ENCODE assay signal across 9 cellular contexts in genomic region chr2:197502201-197502600, GRCh38. TPM values are rescaled to one million over a fixed set of nuclear protein-coding genes. Genes with fewer than 3 reads are reported as not detected.
A peak's percentile ranks its signal among the peaks of the same experiment; 100 is the strongest.
DNase-seq lines count a peak whose midpoint lies in the region; ATAC-seq and TF ChIP-seq lines count a peak whose summit lies in the region.
"Had no signal": no experiment of that assay in that cellular context is flagged by ENCODE, and none has a peak within 500 bp of the region (broad histone marks: within the 10 kb centered on the region; RNA-seq: fewer than 3 reads in every experiment).

No MANE protein-coding gene starts in this region.

- no peaks in the 10 kb centered on the region for H3K9me3 Mint-ChIP-seq in effector memory CD8-positive, alpha-beta T cell
- H3K9me3 Mint-ChIP-seq in osteocyte (ENCODE audit: unreplicated experiment) = no peaks in the 10 kb centered on the region

- no peaks in the 10 kb centered on the region for H3K27me3 ChIP-seq in GM06990 (replicated peaks; ENCODE audit: control insufficient read depth, insufficient read depth, low read length)
- no peaks in the 10 kb centered on the region for H3K27me3 ChIP-seq in OCI-LY3 (ENCODE audit: low read depth, low read length)
- H3K27me3 ChIP-seq in upper lobe of right lung = no peaks in the 10 kb centered on the region

- peak overlapping the region; percentile 72 for H3K4me2 ChIP-seq in OCI-LY3 (ENCODE audit: low read length)

- no peaks in the 10 kb centered on the region for H3K9me3 ChIP-seq in OCI-LY3 (ENCODE audit: insufficient read depth, low read length)
- H3K9me3 ChIP-seq in upper lobe of right lung = no peaks in the 10 kb centered on the region

- H3K27me3 Mint-ChIP-seq in effector memory CD8-positive, alpha-beta T cell = no peaks in the 10 kb centered on the region
- no peaks in the 10 kb centered on the region for H3K27me3 Mint-ChIP-seq in osteocyte (ENCODE audit: unreplicated experiment)

- H3K79me2 ChIP-seq in OCI-LY3 (ENCODE audit: low read length) = peaks cover 84% of the 10 kb centered on the region

- H4K20me1 ChIP-seq in OCI-LY3 (ENCODE audit: insufficient read depth, low read length) = peaks cover 19% of the 10 kb centered on the region

- peak overlapping the region; percentile 83 to 92 for H3K4me3 Mint-ChIP-seq in effector memory CD8-positive, alpha-beta T cell
- H3K4me3 Mint-ChIP-seq in osteocyte (ENCODE audit: unreplicated experiment) = peak overlapping the region; percentile 46

- peaks cover 54% of the 10 kb centered on the region for H3K36me3 Mint-ChIP-seq in effector memory CD8-positive, alpha-beta T cell (ENCODE audit: insufficient read depth)
- peaks cover 30% of the 10 kb centered on the region for H3K36me3 Mint-ChIP-seq in osteocyte (ENCODE audit: unreplicated experiment)

- no peak overlapping the region for H3K9ac ChIP-seq in OCI-LY3 (ENCODE audit: low read length)

- intact Hi-C loops in head of caudate nucleus (cut with DNase I) = no loop called here
- intact Hi-C loops in upper lobe of right lung (cut with DNase I) = no loop called here

- no peak for DNase-seq in GM06990 (ENCODE audit: extremely low read depth, insufficient read length)
- no peak for DNase-seq in effector memory CD8-positive, alpha-beta T cell
- DNase-seq in osteocyte (ENCODE audit: extremely low spot score, unreplicated experiment) = no peak
- no peak for DNase-seq in germinal center (ENCODE audit: low spot score)
- DNase-seq in head of caudate nucleus = no peak
- no peak for DNase-seq in T1000 (lab: John Stamatoyannopoulos, UW)
- DNase-seq in upper lobe of right lung = no peak
- DNase-seq: HCEC 1CT had no signal

- no peak overlapping the region for H3K27ac ChIP-seq in OCI-LY3 (ENCODE audit: low read length)
- no peak overlapping the region for H3K27ac ChIP-seq in upper lobe of right lung

- H3K36me3 ChIP-seq in GM06990 (ENCODE audit: control insufficient read depth, insufficient read depth, low read length) (peaks cover 11% of the 10 kb centered on the region), OCI-LY3 (replicated peaks; ENCODE audit: low read depth, low read length) (peaks cover 45% of the 10 kb centered on the region), upper lobe of right lung (peaks cover 34% of the 10 kb centered on the region)

- H3K4me1 Mint-ChIP-seq in effector memory CD8-positive, alpha-beta T cell (ENCODE audit: low read depth in 2 of 2) = peaks cover 31 to 39% of the 10 kb centered on the region in 2 donors
- H3K4me1 Mint-ChIP-seq in osteocyte (ENCODE audit: unreplicated experiment) = peaks cover 36% of the 10 kb centered on the region

- H3K4me3 ChIP-seq in GM06990 (replicated peaks; ENCODE audit: low read depth, low read length) = peak overlapping the region; percentile 97
- peak overlapping the region; percentile 98; the same call in 1 of the 2 replicates for H3K4me3 ChIP-seq in OCI-LY3 (ENCODE audit: low read length)
- no peak overlapping the region for H3K4me3 ChIP-seq in upper lobe of right lung

- peaks cover 23% of the 10 kb centered on the region for H3K4me1 ChIP-seq in OCI-LY3 (ENCODE audit: low read length)
- H3K4me1 ChIP-seq in upper lobe of right lung = peaks cover 31% of the 10 kb centered on the region

- TF ChIP-seq CTCF in GM06990 (IDR thresholded peaks at IDR 0.05; ENCODE audit: insufficient read depth, low read length, poor library complexity, severe bottlenecking) (no peak), OCI-LY3 (IDR thresholded peaks at IDR 0.05; ENCODE audit: low read depth, low read length) (no peak), osteocyte (IDR thresholded peaks at IDR 0.05) (no peak), upper lobe of right lung (IDR thresholded peaks at IDR 0.05) (no peak)

- H2AFZ ChIP-seq in OCI-LY3 (ENCODE audit: low read depth, low read length) = no peak overlapping the region

- no peak for ATAC-seq in effector memory CD8-positive, alpha-beta T cell (replicated peaks)
- ATAC-seq in upper lobe of right lung = no peak

- peak overlapping the region; percentile 94 to 96 for H3K27ac Mint-ChIP-seq in effector memory CD8-positive, alpha-beta T cell
- H3K27ac Mint-ChIP-seq in osteocyte (ENCODE audit: unreplicated experiment) = peak overlapping the region; percentile 53

RNA-seq across cellular contexts. Expression of gene HSPE1, which starts 2.0 kb away (rescaled TPM):
- total RNA-seq in osteocyte (60.5 and 70.4 TPM in 2 replicates), upper lobe of right lung (66.1 TPM)

RNA-seq across cellular contexts. Expression of gene HSPD1, which starts 2.6 kb away (rescaled TPM):
- total RNA-seq in osteocyte (163 and 165 TPM in 2 replicates), upper lobe of right lung (136 TPM)

RNA-seq across cellular contexts. Expression of gene MOB4, which starts 13.7 kb away (rescaled TPM):
- 23.1 and 23.7 TPM in 2 replicates for total RNA-seq in osteocyte
- 19.6 TPM for total RNA-seq in upper lobe of right lung

RNA-seq across cellular contexts. Expression of gene COQ10B, which starts 48.8 kb away (rescaled TPM):
- total RNA-seq in osteocyte (23.5 and 24.3 TPM in 2 replicates), upper lobe of right lung (26.5 TPM)
